Comparison of ENCODE assay signal across 18 cellular contexts in the genomic region with DNA sequence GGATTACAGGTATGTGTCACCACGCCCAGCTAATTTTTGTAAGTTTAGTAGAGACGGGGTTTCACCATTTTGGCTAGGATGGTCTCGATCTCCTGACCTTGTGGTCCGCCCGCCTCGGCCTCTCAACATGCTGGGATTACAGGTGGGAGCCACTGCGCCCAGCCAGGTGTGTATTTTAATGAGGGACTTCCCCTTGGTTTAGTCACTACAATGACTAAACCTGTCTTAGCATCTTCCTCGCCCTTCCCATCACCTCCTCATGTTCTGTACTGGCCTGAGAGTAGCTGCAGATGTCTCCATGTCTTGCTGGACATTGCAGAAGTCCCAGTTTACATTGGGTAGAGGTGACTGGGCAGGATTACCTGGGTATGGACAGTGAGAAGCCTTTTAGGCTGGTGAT. TPM values are rescaled to one million over a fixed set of nuclear protein-coding genes. Genes with fewer than 3 reads are reported as not detected.
DNase-seq lines count a peak whose midpoint lies in the region; ATAC-seq and TF ChIP-seq lines count a peak whose summit lies in the region.
"Had no signal": no experiment of that assay in that cellular context is flagged by ENCODE, and none has a peak within 500 bp of the region (broad histone marks: within the 10 kb centered on the region; RNA-seq: fewer than 3 reads in every experiment).

No MANE protein-coding gene starts in this region.

- no peak overlapping the region for H3K4me3 ChIP-seq in left ventricle myocardium inferior
- H3K4me3 ChIP-seq: BLaER1, smooth muscle cell had no signal

- intact Hi-C loops in left ventricle myocardium inferior (cut with micrococcal nuclease) = no loop called here
- intact Hi-C loops in cardiac septum (cut with DNase I) = no loop called here

- H3K36me3 Mint-ChIP-seq in central memory CD8-positive, alpha-beta T cell (ENCODE audit: insufficient read depth) = peaks cover 21% of the 10 kb centered on the region

- no peaks in the 10 kb centered on the region for H3K9me3 ChIP-seq in left ventricle myocardium inferior (replicated peaks)
- H3K9me3 ChIP-seq: BLaER1 had no signal

- no peak for TF ChIP-seq CTCF in left ventricle myocardium inferior (IDR thresholded peaks at IDR 0.05; ENCODE audit: borderline replicate concordance)
- TF ChIP-seq CTCF in RWPE1 (conservative IDR thresholded peaks at IDR 0.05; ENCODE audit: low read depth) = no peak

- no peaks in the 10 kb centered on the region for H3K9me3 Mint-ChIP-seq in central memory CD8-positive, alpha-beta T cell
- no peaks in the 10 kb centered on the region for H3K9me3 Mint-ChIP-seq in stimulated activated naive CD8-positive, alpha-beta T cell treated with anti-CD3 and anti-CD28 coated beads, Interleukin-15, amount 100 ng/mL, for 72 hours

- H3K36me3 ChIP-seq in left ventricle myocardium inferior = peaks cover 37% of the 10 kb centered on the region

- H3K27me3 ChIP-seq in left ventricle myocardium inferior (ENCODE audit: low read depth) = no peaks in the 10 kb centered on the region
- H3K27me3 ChIP-seq: BLaER1 had no signal

- H3K4me3 Mint-ChIP-seq in central memory CD8-positive, alpha-beta T cell = no peak overlapping the region
- H3K4me3 Mint-ChIP-seq in stimulated activated naive CD8-positive, alpha-beta T cell treated with anti-CD3 and anti-CD28 coated beads, Interleukin-15, amount 100 ng/mL, for 72 hours = peak overlapping the region; percentile 49 to 80
- H3K4me3 Mint-ChIP-seq: endodermal cell had no signal

- peaks cover 38% of the 10 kb centered on the region for H3K4me1 Mint-ChIP-seq in central memory CD8-positive, alpha-beta T cell
- peaks cover 77% of the 10 kb centered on the region for H3K4me1 Mint-ChIP-seq in stimulated activated naive CD8-positive, alpha-beta T cell treated with anti-CD3 and anti-CD28 coated beads, Interleukin-15, amount 100 ng/mL, for 72 hours

- H3K27ac ChIP-seq in left ventricle myocardium inferior (replicated peaks) = peak overlapping the region; percentile 99
- peak overlapping the region; percentile 19 for H3K27ac ChIP-seq in RWPE1
- H3K27ac ChIP-seq: BLaER1 had no signal

- H3K27ac Mint-ChIP-seq in central memory CD8-positive, alpha-beta T cell (ENCODE audit: low read depth) = peak overlapping the region; percentile 42
- H3K27ac Mint-ChIP-seq in stimulated activated naive CD8-positive, alpha-beta T cell treated with anti-CD3 and anti-CD28 coated beads, Interleukin-15, amount 100 ng/mL, for 72 hours = peak overlapping the region; percentile 66 to 93

- peaks cover 94% of the 10 kb centered on the region for H3K4me1 ChIP-seq in left ventricle myocardium inferior

- POLR2A ChIA-PET in RWPE1 (lab: Yijun Ruan, JAX; ENCODE audit: low non-redundant PET) = no interaction called here

- no peak for DNase-seq in left ventricle myocardium inferior
- no peak for DNase-seq in cardiac septum (ENCODE audit: low spot score)
- DNase-seq in RWPE1 (ENCODE audit: low spot score) = no peak
- DNase-seq in central memory CD8-positive, alpha-beta T cell (ENCODE audit: low spot score in 2 of 2) = no peak
- DNase-seq in stimulated activated naive CD8-positive, alpha-beta T cell treated with anti-CD3 and anti-CD28 coated beads, Interleukin-15, amount 100 ng/mL, for 72 hours = no peak
- DNase-seq in stimulated activated CD4-positive, alpha-beta T cell treated with anti-CD3 and anti-CD28 coated beads, Interleukin-4, amount 100 ng/mL, for 1 hour = no peak
- DNase-seq in HuH-7 (ENCODE audit: low spot score) = no peak
- DNase-seq: activated CD4-positive, alpha-beta T cell treated with anti-CD3 and anti-CD28 coated beads, Interleukin-2, amount 50 U/mL, for 1 hour; central memory CD4-positive, alpha-beta T cell; DMS79; endodermal cell; GOT3; NCI-H774 had no signal

- ATAC-seq in central memory CD8-positive, alpha-beta T cell (replicated peaks; ENCODE audit: extremely low read depth, poor library complexity, severe bottlenecking) = no peak
- ATAC-seq in stimulated activated naive CD8-positive, alpha-beta T cell treated with anti-CD3 and anti-CD28 coated beads, Interleukin-15, amount 100 ng/mL, for 72 hours = no peak
- no peak for ATAC-seq in HG02840 (IDR thresholded peaks at IDR 0.05; ENCODE audit: low FRiP score, unreplicated experiment)

- CTCF ChIA-PET in RWPE1 (lab: Yijun Ruan, JAX) = interaction anchor here (1.1 to 1.6 kb wide), 3 partner anchors 10 to 55 kb away, joined by 3 to 5 read pairs (median 3); a partner anchor contains a TSS

- no peaks in the 10 kb centered on the region for H3K27me3 Mint-ChIP-seq in central memory CD8-positive, alpha-beta T cell
- no peaks in the 10 kb centered on the region for H3K27me3 Mint-ChIP-seq in stimulated activated naive CD8-positive, alpha-beta T cell treated with anti-CD3 and anti-CD28 coated beads, Interleukin-15, amount 100 ng/mL, for 72 hours

RNA-seq across cellular contexts. Expression of a gene that starts 9.6 kb away (rescaled TPM):
- total RNA-seq in left ventricle myocardium inferior = 44.2 TPM
- total RNA-seq in cardiac septum = 42.4 TPM

RNA-seq across cellular contexts. Expression of a gene that starts 28.7 kb away (rescaled TPM):
- total RNA-seq in left ventricle myocardium inferior = 35.5 TPM
- total RNA-seq in cardiac septum = 46.7 TPM

RNA-seq across cellular contexts. Expression of a gene that starts 36.9 kb away (rescaled TPM):
- total RNA-seq in left ventricle myocardium inferior = 13.6 TPM
- 14.5 TPM for total RNA-seq in cardiac septum

RNA-seq across cellular contexts. Expression of a gene that starts 36.9 kb away (rescaled TPM):
- 25.6 TPM for total RNA-seq in left ventricle myocardium inferior
- 24.2 TPM for total RNA-seq in cardiac septum

RNA-seq across cellular contexts. Expression of a gene that starts 38.0 kb away (rescaled TPM):
- total RNA-seq in left ventricle myocardium inferior (0.14 TPM), cardiac septum (not detected)
- total RNA-seq: frontal cortex; T-helper 2 cell treated with Interferon-gamma antibody and Interleukin-4, amounts not matched to agents 100 ng/mL and 5 ng/mL, for 36 hours had no signal
